Comparison of ENCODE assay signal across 15 cellular contexts in the genomic region with DNA sequence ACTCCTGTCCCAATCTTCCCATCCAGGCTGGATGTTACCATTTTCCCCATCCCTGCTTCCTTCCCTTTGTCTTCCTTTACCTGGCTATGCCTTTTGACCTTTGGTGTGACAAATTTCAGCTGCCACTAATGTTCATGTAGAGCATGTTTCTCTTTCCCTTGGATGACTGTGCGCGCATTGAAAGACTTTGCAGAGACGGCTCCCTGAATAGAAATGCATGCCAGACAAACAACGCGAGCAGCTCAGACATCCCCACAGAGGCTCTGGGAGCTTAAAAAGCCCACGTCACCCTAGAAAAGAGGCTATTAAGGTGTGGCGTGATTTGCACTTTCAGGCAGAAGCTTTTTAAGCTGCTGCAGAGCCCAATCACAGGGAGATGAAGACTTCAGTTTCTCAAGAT.
A peak's percentile ranks its signal among the peaks of the same experiment; 100 is the strongest.
DNase-seq lines count a peak whose midpoint lies in the region; ATAC-seq, FAIRE-seq and TF ChIP-seq lines count a peak whose summit lies in the region.
"Had no signal": no experiment of that assay in that cellular context is flagged by ENCODE, and none has a peak within 500 bp of the region (broad histone marks: within the 10 kb centered on the region; RNA-seq: fewer than 3 reads in every experiment).

No MANE protein-coding gene starts in this region.

- H3K4me1 Mint-ChIP-seq in astrocyte (ENCODE audit: low read depth, unreplicated experiment) = peaks cover 10% of the 10 kb centered on the region
- H3K4me1 Mint-ChIP-seq: B cell had no signal

- no peak for DNase-seq in astrocyte (ENCODE audit: low read depth)
- no peak for DNase-seq in dorsolateral prefrontal cortex
- DNase-seq in prostate gland (ENCODE audit: low spot score) = no peak
- no peak for DNase-seq in activated gamma-delta T cell (lab: John Stamatoyannopoulos, UW)
- DNase-seq: ACHN; Calu3; CD4-positive, alpha-beta T cell; DMS 273 treated with DMSO at 0.1 percent for 48 hours; GOT3; IMR-90 had no signal

- FAIRE-seq in astrocyte (lab: Jason Lieb, UNC) = no peak

- no peaks in the 10 kb centered on the region for H3K9me3 ChIP-seq in astrocyte (ENCODE audit: insufficient read depth, low read depth, low read length)
- no peaks in the 10 kb centered on the region for H3K9me3 ChIP-seq in prostate gland
- H3K9me3 ChIP-seq: HAP-1 had no signal

- H3K9me3 Mint-ChIP-seq in astrocyte (ENCODE audit: unreplicated experiment) = peaks cover 2% of the 10 kb centered on the region
- H3K9me3 Mint-ChIP-seq: CD4-positive, alpha-beta T cell had no signal

- H3K27me3 ChIP-seq in astrocyte (ENCODE audit: insufficient read depth, low read length) (peaks cover 5% of the 10 kb centered on the region), dorsolateral prefrontal cortex (no peaks in the 10 kb centered on the region), layer of hippocampus (ENCODE audit: control insufficient read depth, insufficient read depth, low read length) (no peaks in the 10 kb centered on the region), prostate gland (replicated peaks; ENCODE audit: insufficient read depth) (no peaks in the 10 kb centered on the region)

- H3K9ac ChIP-seq in astrocyte (ENCODE audit: low read length) = no peak overlapping the region

- H3K27ac ChIP-seq in astrocyte (ENCODE audit: low read depth, low read length) (no peak overlapping the region), dorsolateral prefrontal cortex (peak overlapping the region in 58 of 59 donors; percentile 46 to 92 (median 80)), layer of hippocampus (ENCODE audit: low read depth, low read length) (peak overlapping the region; percentile 72), temporal lobe (ENCODE audit: low read depth, low read length) (peak overlapping the region; percentile 78), prostate gland (no peak overlapping the region)

- H3K4me3 Mint-ChIP-seq in astrocyte (ENCODE audit: unreplicated experiment) = peak overlapping the region; percentile 62
- H3K4me3 Mint-ChIP-seq: B cell; CD4-positive, alpha-beta T cell had no signal

- TF ChIP-seq CTCF in astrocyte (IDR thresholded peaks at IDR 0.05; ENCODE audit: insufficient read depth, low read depth, low read length) (no peak), dorsolateral prefrontal cortex (IDR thresholded peaks at IDR 0.05 in 54 of 56, conservative IDR thresholded peaks at IDR 0.05 in 2 of 56; ENCODE audit: low read depth in 1 of 56, partially characterized antibody in 56 of 56) (no peak), prostate gland (IDR thresholded peaks at IDR 0.05) (no peak)

- H3K27ac Mint-ChIP-seq in astrocyte (ENCODE audit: unreplicated experiment) = no peak overlapping the region
- H3K27ac Mint-ChIP-seq: B cell; CD4-positive, alpha-beta T cell had no signal

- peaks cover 37% of the 10 kb centered on the region for H3K27me3 Mint-ChIP-seq in astrocyte (ENCODE audit: low read depth, unreplicated experiment)

- H4K20me1 ChIP-seq in astrocyte (ENCODE audit: insufficient read depth, low read length) = no peaks in the 10 kb centered on the region

- no peaks in the 10 kb centered on the region for H3K4me1 ChIP-seq in astrocyte (ENCODE audit: insufficient read depth, low read length)
- H3K4me1 ChIP-seq in prostate gland (replicated peaks) = no peaks in the 10 kb centered on the region
- H3K4me1 ChIP-seq: HAP-1 had no signal

- WGBS in prostate gland = 92% methylated on average over 7 of the region's 7 CpGs

- H3K4me2 ChIP-seq in astrocyte (ENCODE audit: low read length) = no peak overlapping the region

- H3K36me3 ChIP-seq in astrocyte (ENCODE audit: insufficient read depth, low read length) (no peaks in the 10 kb centered on the region), prostate gland (no peaks in the 10 kb centered on the region)
- H3K36me3 ChIP-seq: HAP-1 had no signal

- no peak for TF ChIP-seq POLR2A in prostate gland (IDR thresholded peaks at IDR 0.05)

- intact Hi-C loops in dorsolateral prefrontal cortex (cut with DNase I) = loop anchor here in 1 of 2 donors (5.0 kb wide), 1 partner anchor 35 kb away; no protein-coding TSS in a partner anchor
- intact Hi-C loops in prostate gland (cut with DNase I) = no loop called here

- no peaks in the 10 kb centered on the region for H3K36me3 Mint-ChIP-seq in astrocyte (ENCODE audit: low read depth, unreplicated experiment)

- no peak for ATAC-seq in HG03521 (IDR thresholded peaks at IDR 0.05; ENCODE audit: unreplicated experiment)

- H3K4me3 ChIP-seq in astrocyte (ENCODE audit: insufficient read depth, low read depth, low read length) = no peak overlapping the region
- H3K4me3 ChIP-seq in dorsolateral prefrontal cortex = peak overlapping the region in 13 of 59 donors; percentile 2 to 30 (median 15)
- no peak overlapping the region for H3K4me3 ChIP-seq in prostate gland
- H3K4me3 ChIP-seq: HAP-1 had no signal

- no peaks in the 10 kb centered on the region for H3K79me2 ChIP-seq in astrocyte (ENCODE audit: insufficient read depth, low read length)

- H2AFZ ChIP-seq in astrocyte (ENCODE audit: low read depth, low read length) = no peak overlapping the region

Comparison
In these comparisons a context has a peak if more than half of its experiments do, and no peak if none do; other contexts are left out.
1. H3K27ac ChIP-seq: peak in dorsolateral prefrontal cortex (58 of 59), layer of hippocampus (single experiment) and temporal lobe (single experiment); none in astrocyte (single experiment) and prostate gland (0 of 2).